1 cellular context compared by ENCODE assay signal in the genomic region with DNA sequence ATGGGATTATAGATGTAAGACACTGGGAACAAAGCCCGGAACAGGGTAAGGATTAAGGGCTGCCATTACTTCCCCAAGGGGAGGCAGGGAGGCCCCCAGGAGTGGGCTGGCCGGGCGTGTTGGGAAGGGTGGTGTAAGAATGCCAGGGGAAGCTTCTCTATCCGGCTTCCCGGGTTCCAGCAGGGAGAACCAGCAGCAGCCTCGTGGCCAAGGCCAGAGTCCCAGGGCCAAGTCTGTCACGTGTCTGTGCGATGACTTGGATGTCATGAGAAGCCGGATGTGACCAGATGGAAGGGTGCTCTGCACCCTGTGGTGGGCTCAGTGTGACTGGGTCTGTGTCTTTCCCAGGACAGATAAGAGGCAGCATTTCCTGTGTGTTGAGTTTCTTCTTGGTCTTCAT.
TF ChIP-seq lines count a peak whose summit lies in the region.

No MANE protein-coding gene starts in this region.

TF ChIP-seq in K562, 482 proteins besides CTCF, POLR2A, EP300 and RAD21 (continued from another document):
- TF ChIP-seq, protein P1, sequence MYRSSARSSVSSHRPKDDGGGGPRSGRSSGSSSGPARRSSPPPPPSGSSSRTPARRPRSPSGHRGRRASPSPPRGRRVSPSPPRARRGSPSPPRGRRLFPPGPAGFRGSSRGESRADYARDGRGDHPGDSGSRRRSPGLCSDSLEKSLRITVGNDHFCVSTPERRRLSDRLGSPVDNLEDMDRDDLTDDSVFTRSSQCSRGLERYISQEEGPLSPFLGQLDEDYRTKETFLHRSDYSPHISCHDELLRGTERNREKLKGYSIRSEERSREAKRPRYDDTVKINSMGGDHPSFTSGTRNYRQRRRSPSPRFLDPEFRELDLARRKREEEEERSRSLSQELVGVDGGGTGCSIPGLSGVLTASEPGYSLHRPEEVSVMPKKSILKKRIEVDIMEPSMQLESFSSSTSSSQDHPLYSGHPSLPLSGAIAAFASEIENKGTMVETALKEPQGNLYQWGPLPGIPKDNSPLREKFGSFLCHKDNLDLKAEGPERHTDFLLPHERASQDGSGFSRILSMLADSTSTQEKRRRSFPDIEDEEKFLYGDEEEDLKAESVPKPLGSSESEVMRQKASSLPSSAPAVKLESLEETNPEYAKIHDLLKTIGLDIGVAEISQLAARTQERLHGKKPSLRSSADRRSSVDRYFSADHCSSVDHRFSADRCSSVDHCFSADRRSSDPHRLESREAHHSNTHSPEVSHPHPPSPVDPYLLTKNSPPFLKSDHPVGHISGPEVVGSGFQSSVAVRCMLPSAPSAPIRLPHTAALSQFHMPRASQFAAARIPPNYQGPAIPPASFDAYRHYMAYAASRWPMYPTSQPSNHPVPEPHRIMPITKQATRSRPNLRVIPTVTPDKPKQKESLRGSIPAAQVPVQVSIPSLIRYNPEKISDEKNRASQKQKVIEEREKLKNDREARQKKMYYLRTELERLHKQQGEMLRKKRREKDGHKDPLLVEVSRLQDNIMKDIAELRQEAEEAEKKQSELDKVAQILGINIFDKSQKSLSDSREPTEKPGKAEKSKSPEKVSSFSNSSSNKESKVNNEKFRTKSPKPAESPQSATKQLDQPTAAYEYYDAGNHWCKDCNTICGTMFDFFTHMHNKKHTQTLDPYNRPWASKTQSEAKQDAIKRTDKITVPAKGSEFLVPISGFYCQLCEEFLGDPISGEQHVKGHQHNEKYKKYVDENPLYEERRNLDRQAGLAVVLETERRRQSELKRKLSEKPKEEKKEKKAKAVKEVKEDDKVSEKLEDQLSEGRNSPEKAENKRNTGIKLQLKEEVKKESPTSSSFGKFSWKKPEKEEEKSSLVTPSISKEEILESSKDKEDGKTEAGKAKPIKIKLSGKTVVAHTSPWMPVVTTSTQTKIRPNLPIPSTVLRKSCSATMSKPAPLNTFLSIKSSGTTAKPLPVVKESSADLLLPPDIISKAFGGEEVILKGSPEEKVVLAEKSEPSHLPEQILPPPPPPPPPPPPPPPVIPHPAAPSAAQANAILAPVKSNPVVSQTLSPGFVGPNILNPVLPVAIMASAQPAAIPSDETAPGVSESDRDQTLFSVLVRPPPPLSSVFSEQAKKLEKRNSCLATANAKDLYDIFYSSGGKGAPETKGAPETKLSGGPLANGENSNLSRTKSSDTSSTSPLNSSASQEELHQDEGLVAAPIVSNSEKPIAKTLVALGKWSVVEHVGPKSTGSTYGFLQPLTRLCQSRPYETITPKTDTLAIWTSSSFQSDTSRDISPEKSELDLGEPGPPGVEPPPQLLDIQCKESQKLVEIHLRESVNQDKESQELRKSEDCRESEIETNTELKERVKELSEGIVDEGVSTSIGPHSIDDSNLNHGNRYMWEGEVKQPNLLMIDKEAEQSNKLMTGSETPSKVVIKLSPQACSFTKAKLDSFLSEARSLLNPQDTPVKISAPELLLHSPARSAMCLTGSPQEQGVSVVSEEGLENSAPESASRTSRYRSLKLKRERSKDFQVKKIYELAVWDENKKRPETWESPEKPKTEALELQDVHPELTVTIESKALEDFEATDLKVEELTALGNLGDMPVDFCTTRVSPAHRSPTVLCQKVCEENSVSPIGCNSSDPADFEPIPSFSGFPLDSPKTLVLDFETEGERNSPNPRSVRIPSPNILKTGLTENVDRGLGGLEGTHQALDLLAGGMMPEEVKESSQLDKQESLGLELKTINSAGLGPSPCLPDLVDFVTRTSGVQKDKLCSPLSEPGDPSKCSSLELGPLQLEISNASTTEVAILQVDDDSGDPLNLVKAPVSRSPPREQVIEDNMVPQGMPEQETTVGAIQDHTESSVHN (IDR thresholded peaks at IDR 0.05; ENCODE audit: borderline replicate concordance in 1 of 2, low read depth in 1 of 2): no peak
- TF ChIP-seq NFE2 (IDR thresholded peaks at IDR 0.05; ENCODE audit: low read depth): peak; percentile 14; the same call in 1 of the 2 replicates
- 0 out of 3 replicates have a peak, but pooled peaks of 1 of the 2 experiments have one; percentile 17 for TF ChIP-seq CBX3 (IDR thresholded peaks at IDR 0.05; ENCODE audit: borderline replicate concordance in 1 of 2, low read length in 2 of 2)
- TF ChIP-seq, protein P2, sequence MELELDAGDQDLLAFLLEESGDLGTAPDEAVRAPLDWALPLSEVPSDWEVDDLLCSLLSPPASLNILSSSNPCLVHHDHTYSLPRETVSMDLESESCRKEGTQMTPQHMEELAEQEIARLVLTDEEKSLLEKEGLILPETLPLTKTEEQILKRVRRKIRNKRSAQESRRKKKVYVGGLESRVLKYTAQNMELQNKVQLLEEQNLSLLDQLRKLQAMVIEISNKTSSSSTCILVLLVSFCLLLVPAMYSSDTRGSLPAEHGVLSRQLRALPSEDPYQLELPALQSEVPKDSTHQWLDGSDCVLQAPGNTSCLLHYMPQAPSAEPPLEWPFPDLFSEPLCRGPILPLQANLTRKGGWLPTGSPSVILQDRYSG (tag; conservative IDR thresholded peaks at IDR 0.05; ENCODE audit: low read depth): no peak
- TF ChIP-seq, protein P3, sequence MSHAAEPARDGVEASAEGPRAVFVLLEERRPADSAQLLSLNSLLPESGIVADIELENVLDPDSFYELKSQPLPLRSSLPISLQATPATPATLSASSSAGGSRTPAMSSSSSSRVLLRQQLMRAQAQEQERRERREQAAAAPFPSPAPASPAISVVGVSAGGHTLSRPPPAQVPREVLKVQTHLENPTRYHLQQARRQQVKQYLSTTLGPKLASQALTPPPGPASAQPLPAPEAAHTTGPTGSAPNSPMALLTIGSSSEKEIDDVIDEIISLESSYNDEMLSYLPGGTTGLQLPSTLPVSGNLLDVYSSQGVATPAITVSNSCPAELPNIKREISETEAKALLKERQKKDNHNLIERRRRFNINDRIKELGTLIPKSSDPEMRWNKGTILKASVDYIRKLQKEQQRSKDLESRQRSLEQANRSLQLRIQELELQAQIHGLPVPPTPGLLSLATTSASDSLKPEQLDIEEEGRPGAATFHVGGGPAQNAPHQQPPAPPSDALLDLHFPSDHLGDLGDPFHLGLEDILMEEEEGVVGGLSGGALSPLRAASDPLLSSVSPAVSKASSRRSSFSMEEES (CRISPR knock-in tag; IDR thresholded peaks at IDR 0.05): peak; percentile 8; the same call in 1 of the 2 replicates
- TF ChIP-seq, protein P4, sequence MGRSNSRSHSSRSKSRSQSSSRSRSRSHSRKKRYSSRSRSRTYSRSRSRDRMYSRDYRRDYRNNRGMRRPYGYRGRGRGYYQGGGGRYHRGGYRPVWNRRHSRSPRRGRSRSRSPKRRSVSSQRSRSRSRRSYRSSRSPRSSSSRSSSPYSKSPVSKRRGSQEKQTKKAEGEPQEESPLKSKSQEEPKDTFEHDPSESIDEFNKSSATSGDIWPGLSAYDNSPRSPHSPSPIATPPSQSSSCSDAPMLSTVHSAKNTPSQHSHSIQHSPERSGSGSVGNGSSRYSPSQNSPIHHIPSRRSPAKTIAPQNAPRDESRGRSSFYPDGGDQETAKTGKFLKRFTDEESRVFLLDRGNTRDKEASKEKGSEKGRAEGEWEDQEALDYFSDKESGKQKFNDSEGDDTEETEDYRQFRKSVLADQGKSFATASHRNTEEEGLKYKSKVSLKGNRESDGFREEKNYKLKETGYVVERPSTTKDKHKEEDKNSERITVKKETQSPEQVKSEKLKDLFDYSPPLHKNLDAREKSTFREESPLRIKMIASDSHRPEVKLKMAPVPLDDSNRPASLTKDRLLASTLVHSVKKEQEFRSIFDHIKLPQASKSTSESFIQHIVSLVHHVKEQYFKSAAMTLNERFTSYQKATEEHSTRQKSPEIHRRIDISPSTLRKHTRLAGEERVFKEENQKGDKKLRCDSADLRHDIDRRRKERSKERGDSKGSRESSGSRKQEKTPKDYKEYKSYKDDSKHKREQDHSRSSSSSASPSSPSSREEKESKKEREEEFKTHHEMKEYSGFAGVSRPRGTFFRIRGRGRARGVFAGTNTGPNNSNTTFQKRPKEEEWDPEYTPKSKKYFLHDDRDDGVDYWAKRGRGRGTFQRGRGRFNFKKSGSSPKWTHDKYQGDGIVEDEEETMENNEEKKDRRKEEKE (IDR thresholded peaks at IDR 0.05; ENCODE audit: borderline replicate concordance in 1 of 2, control insufficient read depth in 1 of 2, low read depth in 2 of 2, low read length in 1 of 2): no peak
- TF ChIP-seq GABPA (tag; conservative IDR thresholded peaks at IDR 0.05; ENCODE audit: low read depth): peak; percentile 50
- TF ChIP-seq, protein P5, sequence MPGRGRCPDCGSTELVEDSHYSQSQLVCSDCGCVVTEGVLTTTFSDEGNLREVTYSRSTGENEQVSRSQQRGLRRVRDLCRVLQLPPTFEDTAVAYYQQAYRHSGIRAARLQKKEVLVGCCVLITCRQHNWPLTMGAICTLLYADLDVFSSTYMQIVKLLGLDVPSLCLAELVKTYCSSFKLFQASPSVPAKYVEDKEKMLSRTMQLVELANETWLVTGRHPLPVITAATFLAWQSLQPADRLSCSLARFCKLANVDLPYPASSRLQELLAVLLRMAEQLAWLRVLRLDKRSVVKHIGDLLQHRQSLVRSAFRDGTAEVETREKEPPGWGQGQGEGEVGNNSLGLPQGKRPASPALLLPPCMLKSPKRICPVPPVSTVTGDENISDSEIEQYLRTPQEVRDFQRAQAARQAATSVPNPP (IDR thresholded peaks at IDR 0.05; ENCODE audit: borderline replicate concordance, insufficient read depth, insufficient read length): no peak
- TF ChIP-seq, protein P6, sequence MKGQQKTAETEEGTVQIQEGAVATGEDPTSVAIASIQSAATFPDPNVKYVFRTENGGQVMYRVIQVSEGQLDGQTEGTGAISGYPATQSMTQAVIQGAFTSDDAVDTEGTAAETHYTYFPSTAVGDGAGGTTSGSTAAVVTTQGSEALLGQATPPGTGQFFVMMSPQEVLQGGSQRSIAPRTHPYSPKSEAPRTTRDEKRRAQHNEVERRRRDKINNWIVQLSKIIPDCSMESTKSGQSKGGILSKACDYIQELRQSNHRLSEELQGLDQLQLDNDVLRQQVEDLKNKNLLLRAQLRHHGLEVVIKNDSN (CRISPR knock-in tag; IDR thresholded peaks at IDR 0.05): peak; percentile 76
- TF ChIP-seq HMGN3 (IDR thresholded peaks at IDR 0.05; ENCODE audit: borderline replicate concordance, extremely low read depth, insufficient read length, low read depth, low read length): no peak
- 0 out of 2 replicates have a peak, but pooled peaks have one; percentile 12 for TF ChIP-seq BHLHE40 (IDR thresholded peaks at IDR 0.05; ENCODE audit: low read length)
- TF ChIP-seq, protein P7, sequence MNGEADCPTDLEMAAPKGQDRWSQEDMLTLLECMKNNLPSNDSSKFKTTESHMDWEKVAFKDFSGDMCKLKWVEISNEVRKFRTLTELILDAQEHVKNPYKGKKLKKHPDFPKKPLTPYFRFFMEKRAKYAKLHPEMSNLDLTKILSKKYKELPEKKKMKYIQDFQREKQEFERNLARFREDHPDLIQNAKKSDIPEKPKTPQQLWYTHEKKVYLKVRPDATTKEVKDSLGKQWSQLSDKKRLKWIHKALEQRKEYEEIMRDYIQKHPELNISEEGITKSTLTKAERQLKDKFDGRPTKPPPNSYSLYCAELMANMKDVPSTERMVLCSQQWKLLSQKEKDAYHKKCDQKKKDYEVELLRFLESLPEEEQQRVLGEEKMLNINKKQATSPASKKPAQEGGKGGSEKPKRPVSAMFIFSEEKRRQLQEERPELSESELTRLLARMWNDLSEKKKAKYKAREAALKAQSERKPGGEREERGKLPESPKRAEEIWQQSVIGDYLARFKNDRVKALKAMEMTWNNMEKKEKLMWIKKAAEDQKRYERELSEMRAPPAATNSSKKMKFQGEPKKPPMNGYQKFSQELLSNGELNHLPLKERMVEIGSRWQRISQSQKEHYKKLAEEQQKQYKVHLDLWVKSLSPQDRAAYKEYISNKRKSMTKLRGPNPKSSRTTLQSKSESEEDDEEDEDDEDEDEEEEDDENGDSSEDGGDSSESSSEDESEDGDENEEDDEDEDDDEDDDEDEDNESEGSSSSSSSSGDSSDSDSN (IDR thresholded peaks at IDR 0.05; ENCODE audit: borderline replicate concordance in 1 of 2, low read depth in 2 of 2, low read length in 2 of 2): no peak
- no peak for TF ChIP-seq PHF21A (IDR thresholded peaks at IDR 0.05; ENCODE audit: borderline replicate concordance, low read depth)
- TF ChIP-seq PURB (CRISPR knock-in tag; IDR thresholded peaks at IDR 0.05; ENCODE audit: low read depth): no peak
- no peak for TF ChIP-seq ARID2 (IDR thresholded peaks at IDR 0.05)
- TF ChIP-seq, protein P8, sequence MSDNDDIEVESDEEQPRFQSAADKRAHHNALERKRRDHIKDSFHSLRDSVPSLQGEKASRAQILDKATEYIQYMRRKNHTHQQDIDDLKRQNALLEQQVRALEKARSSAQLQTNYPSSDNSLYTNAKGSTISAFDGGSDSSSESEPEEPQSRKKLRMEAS (CRISPR knock-in tag; IDR thresholded peaks at IDR 0.05): peak; percentile 48
- no peak for TF ChIP-seq ZNF134 (CRISPR knock-in tag; conservative IDR thresholded peaks at IDR 0.05)
- TF ChIP-seq ZNF584 (CRISPR knock-in tag; IDR thresholded peaks at IDR 0.05; ENCODE audit: low read depth): peak; percentile 67; the same call in 1 of the 2 replicates
- no peak for TF ChIP-seq ZNF75A (CRISPR knock-in tag; IDR thresholded peaks at IDR 0.05)
- TF ChIP-seq SMAD4 (CRISPR knock-in tag; conservative IDR thresholded peaks at IDR 0.05): 0 out of 2 replicates have a peak, but pooled peaks have one; percentile 20
- no peak for TF ChIP-seq HDAC8 (tag; IDR thresholded peaks at IDR 0.05)
- TF ChIP-seq L3MBTL2 (IDR thresholded peaks at IDR 0.05): peak; percentile 88
- TF ChIP-seq, protein P9, sequence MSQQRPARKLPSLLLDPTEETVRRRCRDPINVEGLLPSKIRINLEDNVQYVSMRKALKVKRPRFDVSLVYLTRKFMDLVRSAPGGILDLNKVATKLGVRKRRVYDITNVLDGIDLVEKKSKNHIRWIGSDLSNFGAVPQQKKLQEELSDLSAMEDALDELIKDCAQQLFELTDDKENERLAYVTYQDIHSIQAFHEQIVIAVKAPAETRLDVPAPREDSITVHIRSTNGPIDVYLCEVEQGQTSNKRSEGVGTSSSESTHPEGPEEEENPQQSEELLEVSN (IDR thresholded peaks at IDR 0.05; ENCODE audit: borderline replicate concordance in 1 of 2, extremely low read depth in 1 of 2, insufficient read depth in 1 of 2, insufficient read length in 1 of 2, low read depth in 1 of 2, low read length in 1 of 2, poor library complexity in 1 of 2, severe bottlenecking in 1 of 2): peak; percentile 27 to 79
